ENCODE assay signal across 1 cellular context in genomic region chr10:89701238-89702120, GRCh38.
TF ChIP-seq lines count a peak whose summit lies in the region.

Gene KIF20B, plus strand, starts transcription at chr10:89701590. Its CDS starts 3,705 bp downstream, at chr10:89705295.

TF ChIP-seq in HEK293, 187 proteins besides CTCF, POLR2A, EP300 and RAD21 (continued from another document and continues in another):
- TF ChIP-seq PRDM10 (tag by site-specific recombination; IDR thresholded peaks at IDR 0.05): 0 out of 2 replicates have a peak, but pooled peaks have one; percentile 29
- TF ChIP-seq ZBTB6 (tag by site-specific recombination; IDR thresholded peaks at IDR 0.05): no peak
- peak; percentile 86 for TF ChIP-seq ZBTB20 (tag by site-specific recombination; IDR thresholded peaks at IDR 0.05)
- no peak for TF ChIP-seq ZBTB44 (tag by site-specific recombination; IDR thresholded peaks at IDR 0.05)
- TF ChIP-seq AEBP2 (tag by site-specific recombination; IDR thresholded peaks at IDR 0.05; ENCODE audit: borderline replicate concordance): no peak
- peak; percentile 67 for TF ChIP-seq YY2 (tag by site-specific recombination; IDR thresholded peaks at IDR 0.05)
- no peak for TF ChIP-seq ZNF302 (tag by site-specific recombination; IDR thresholded peaks at IDR 0.05; ENCODE audit: low read depth)
- TF ChIP-seq ZNF513 (tag by site-specific recombination; IDR thresholded peaks at IDR 0.05): peak; percentile 55
- no peak for TF ChIP-seq ZNF791 (tag by site-specific recombination; IDR thresholded peaks at IDR 0.05)
- TF ChIP-seq ZNF610 (tag by site-specific recombination; IDR thresholded peaks at IDR 0.05; ENCODE audit: borderline replicate concordance): peak; percentile 35; the same call in 1 of the 2 replicates
- peak; percentile 47; the same call in 1 of the 2 replicates for TF ChIP-seq ZNF341 (tag by site-specific recombination; IDR thresholded peaks at IDR 0.05; ENCODE audit: low read depth)
- TF ChIP-seq ZNF354C (tag by site-specific recombination; IDR thresholded peaks at IDR 0.05; ENCODE audit: borderline replicate concordance, low read depth): no peak
- peak; percentile 40 for TF ChIP-seq EGR2 (tag by site-specific recombination; IDR thresholded peaks at IDR 0.05; ENCODE audit: low read depth)
- TF ChIP-seq ZNF175 (tag by site-specific recombination; IDR thresholded peaks at IDR 0.05): no peak
- TF ChIP-seq ZNF664 (tag by site-specific recombination; IDR thresholded peaks at IDR 0.05): peak; percentile 85
- TF ChIP-seq KLF1 (tag by site-specific recombination; IDR thresholded peaks at IDR 0.05): 0 out of 2 replicates have a peak, but pooled peaks have one; percentile 23
- TF ChIP-seq ZNF776 (tag by site-specific recombination; IDR thresholded peaks at IDR 0.05; ENCODE audit: borderline replicate concordance): no peak
- TF ChIP-seq ZNF645 (tag by site-specific recombination; IDR thresholded peaks at IDR 0.05): no peak
- TF ChIP-seq TRIM28 (IDR thresholded peaks at IDR 0.05; ENCODE audit: borderline replicate concordance, low read length): peak; percentile 84
- peak; percentile 96 for TF ChIP-seq ZNF629 (tag by site-specific recombination; IDR thresholded peaks at IDR 0.05)
- TF ChIP-seq REST (tag by site-specific recombination; IDR thresholded peaks at IDR 0.05): peak; percentile 22; the same call in 1 of the 2 replicates
- no peak for TF ChIP-seq ZNF426 (tag by site-specific recombination; IDR thresholded peaks at IDR 0.05)
- TF ChIP-seq SP2 (tag by site-specific recombination; IDR thresholded peaks at IDR 0.05): peak; percentile 94
- no peak for TF ChIP-seq TCF7L2 (IDR thresholded peaks at IDR 0.05; ENCODE audit: borderline replicate concordance, low read depth, low read length)
- 0 out of 2 replicates have a peak, but pooled peaks have one; percentile 35 for TF ChIP-seq KLF7 (tag by site-specific recombination; IDR thresholded peaks at IDR 0.05; ENCODE audit: borderline replicate concordance)
- TF ChIP-seq ZNF843 (tag by site-specific recombination; IDR thresholded peaks at IDR 0.05): peak; percentile 54; the same call in 1 of the 2 replicates
- peak; percentile 93 for TF ChIP-seq SP7 (tag by site-specific recombination; IDR thresholded peaks at IDR 0.05)
- TF ChIP-seq ZNF433 (tag by site-specific recombination; IDR thresholded peaks at IDR 0.05; ENCODE audit: low read depth): no peak
- TF ChIP-seq ZNF785 (tag by site-specific recombination; IDR thresholded peaks at IDR 0.05): no peak
- TF ChIP-seq HOXC10 (CRISPR knock-in tag; IDR thresholded peaks at IDR 0.05): no peak
- no peak for TF ChIP-seq ZNF16 (tag by site-specific recombination; IDR thresholded peaks at IDR 0.05; ENCODE audit: low read depth)
- TF ChIP-seq ZNF169 (tag by site-specific recombination; IDR thresholded peaks at IDR 0.05): no peak
- 0 out of 2 replicates have a peak, but pooled peaks have one; percentile 84 for TF ChIP-seq ZBTB7A (tag by site-specific recombination; IDR thresholded peaks at IDR 0.05; ENCODE audit: low read depth)
- no peak for TF ChIP-seq ZNF626 (tag by site-specific recombination; IDR thresholded peaks at IDR 0.05)
- TF ChIP-seq ZBTB17 (tag by site-specific recombination; IDR thresholded peaks at IDR 0.05): peak; percentile 93
- TF ChIP-seq ZNF362 (tag by site-specific recombination; IDR thresholded peaks at IDR 0.05): peak; percentile 42; the same call in 1 of the 2 replicates
- TF ChIP-seq ZNF518A (tag by site-specific recombination; conservative IDR thresholded peaks at IDR 0.05; ENCODE audit: low read depth): no peak
- TF ChIP-seq ZNF548 (tag by site-specific recombination; IDR thresholded peaks at IDR 0.05): no peak
- TF ChIP-seq KLF9 (tag by site-specific recombination; IDR thresholded peaks at IDR 0.05; ENCODE audit: low read depth): 0 out of 2 replicates have a peak, but pooled peaks have one; percentile 48
